8 cellular contexts compared by ENCODE assay signal in genomic region chr16:9072806-9073341, GRCh38. TPM values are rescaled to one million over a fixed set of nuclear protein-coding genes. Genes with fewer than 3 reads are reported as not detected.
DNase-seq lines count a peak whose midpoint lies in the region; ATAC-seq, FAIRE-seq and TF ChIP-seq lines count a peak whose summit lies in the region.

No MANE protein-coding gene starts in this region.

- DNase-seq in HFFc6 (peak; percentile 84), RPMI7951 (ENCODE audit: low read depth) (peak; percentile 83), fibroblast of pulmonary artery (ENCODE audit: low read depth) (peak; percentile 64), NCI-H526 treated with DMSO at 0.1 percent for 48 hours (lab: John Stamatoyannopoulos, UW) (no peak), DMS53 (lab: John Stamatoyannopoulos, UW) (no peak), D721Med (ENCODE audit: insufficient read length, low spot score) (no peak)

- H3K9me3 Mint-ChIP-seq in HFFc6 = peaks cover 13% of the 10 kb centered on the region

- no peak for FAIRE-seq in D721Med (lab: Jason Lieb, UNC)

- peak overlapping the region; percentile 71 for H3K4me3 Mint-ChIP-seq in HFFc6

- H3K27ac Mint-ChIP-seq in HFFc6 = peak overlapping the region; percentile 85

- no peak for ATAC-seq in HG03135 (IDR thresholded peaks at IDR 0.05; ENCODE audit: unreplicated experiment)

- no peaks in the 10 kb centered on the region for H3K27me3 Mint-ChIP-seq in HFFc6 (ENCODE audit: insufficient read depth)

- peaks cover 14% of the 10 kb centered on the region for H3K36me3 Mint-ChIP-seq in HFFc6 (ENCODE audit: low read depth)

- H3K4me1 Mint-ChIP-seq in HFFc6 (ENCODE audit: low read depth) = peaks cover 58% of the 10 kb centered on the region

- TF ChIP-seq CTCF in HFFc6 (IDR thresholded peaks at IDR 0.05) = no peak
- no peak for TF ChIP-seq CTCF in fibroblast of pulmonary artery (IDR thresholded peaks at IDR 0.05; ENCODE audit: low read length, missing control alignments)
- TF ChIP-seq CTCF in D721Med (IDR thresholded peaks at IDR 0.05; ENCODE audit: insufficient read depth, missing control alignments) = no peak

- H3K4me3 ChIP-seq in GM08714 (ENCODE audit: low read length) (peak overlapping the region; percentile 15; the same call in 1 of the 2 replicates), fibroblast of pulmonary artery (replicated peaks; ENCODE audit: low read depth, low read length) (no peak overlapping the region)

RNA-seq across cellular contexts. Expression of gene HAPSTR1, which starts 18.6 kb away (rescaled TPM):
- 10 to 100 TPM; 65.0 to 77.4 (median 72.0) TPM for total RNA-seq in HFFc6 (2021; fragmentation: NEBNext Ultra II Directional; extraction: Animal tissue kit (Norgen Biotek cat#: 25700))
- total RNA-seq in RPMI7951 (2014; rRNA removed; shearing (Covaris generic)) = 32.6 and 35.9 TPM in 2 replicates

Comparison
In these comparisons a context has a peak if more than half of its experiments do, and no peak if none do; other contexts are left out.
1. DNase-seq: peak in HFFc6 (single experiment), RPMI7951 (single experiment) and fibroblast of pulmonary artery (single experiment); none in NCI-H526 treated with DMSO at 0.1 percent for 48 hours (single experiment), DMS53 (single experiment) and D721Med (single experiment).